ENCODE assay signal across 1 cellular context in genomic region chr9:71619926-71620325, GRCh38.
TF ChIP-seq lines count a peak whose summit lies in the region.

No MANE protein-coding gene starts in this region.

TF ChIP-seq in HEK293, 187 proteins besides CTCF, POLR2A, EP300 and RAD21 (continued from another document):
- peak; percentile 36; the same call in 1 of the 2 replicates for TF ChIP-seq ZBTB11 (tag by site-specific recombination; conservative IDR thresholded peaks at IDR 0.05; ENCODE audit: low read depth)
- TF ChIP-seq, protein P1, sequence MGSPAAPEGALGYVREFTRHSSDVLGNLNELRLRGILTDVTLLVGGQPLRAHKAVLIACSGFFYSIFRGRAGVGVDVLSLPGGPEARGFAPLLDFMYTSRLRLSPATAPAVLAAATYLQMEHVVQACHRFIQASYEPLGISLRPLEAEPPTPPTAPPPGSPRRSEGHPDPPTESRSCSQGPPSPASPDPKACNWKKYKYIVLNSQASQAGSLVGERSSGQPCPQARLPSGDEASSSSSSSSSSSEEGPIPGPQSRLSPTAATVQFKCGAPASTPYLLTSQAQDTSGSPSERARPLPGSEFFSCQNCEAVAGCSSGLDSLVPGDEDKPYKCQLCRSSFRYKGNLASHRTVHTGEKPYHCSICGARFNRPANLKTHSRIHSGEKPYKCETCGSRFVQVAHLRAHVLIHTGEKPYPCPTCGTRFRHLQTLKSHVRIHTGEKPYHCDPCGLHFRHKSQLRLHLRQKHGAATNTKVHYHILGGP (tag by site-specific recombination; IDR thresholded peaks at IDR 0.05): no peak
